In genomic region chr1:168145184-168146159, GRCh38 we compare ENCODE assay signal across 8 cellular contexts. TPM values are rescaled to one million over a fixed set of nuclear protein-coding genes. Genes with fewer than 3 reads are reported as not detected.
DNase-seq lines count a peak whose midpoint lies in the region.

No MANE protein-coding gene starts in this region.

- H3K36me3 ChIP-seq in GM23248 (ENCODE audit: low read depth) (no peaks in the 10 kb centered on the region), neuron (ENCODE audit: insufficient read depth, low read length) (no peaks in the 10 kb centered on the region)

- H3K9ac ChIP-seq in GM23248, result no peak overlapping the region

- no peak overlapping the region for H3K27ac ChIP-seq in GM23248

- no peaks in the 10 kb centered on the region for H3K9me2 ChIP-seq in GM23248 (ENCODE audit: insufficient read depth)

- no peak overlapping the region for H3K4me3 ChIP-seq in GM23248
- no peak overlapping the region for H3K4me3 ChIP-seq in neuron (ENCODE audit: low read length)

- H3K79me2 ChIP-seq in GM23248 (ENCODE audit: insufficient read depth), result no peaks in the 10 kb centered on the region

- 28 to 30% methylated on average over 12 to 15 of the region's 15 CpGs for WGBS in GM23248 (ENCODE audit: low coverage in 1 of 2, low lambda C conversion rate in 2 of 2, missing lambda C conversion rate in 2 of 2), 2 experiments

- in situ Hi-C loops in GM23248 (cut with MboI), result no loop called here

- H4K20me1 ChIP-seq in GM23248 (ENCODE audit: insufficient read depth), result no peaks in the 10 kb centered on the region

- DNase-seq in EH (ENCODE audit: low read depth) (peak; percentile 75), GM23248 (peak; percentile 75), Kasumi-1 (lab: John Stamatoyannopoulos, UW) (peak; percentile 76 to 84), RPMI7951 (ENCODE audit: low read depth) (peak; percentile 73), activated T-helper 1 cell treated with Interleukin-2 at 50 U/mL for 16 hours (ENCODE audit: low read depth) (peak; percentile 65), fibroblast of peridontal ligament (ENCODE audit: extremely low read depth) (peak; percentile 82), stromal cell of bone marrow (ENCODE audit: low read depth) (peak; percentile 63)

- H3K4me1 ChIP-seq in GM23248 (ENCODE audit: insufficient read depth), result no peaks in the 10 kb centered on the region
- H3K4me1 ChIP-seq in neuron (ENCODE audit: insufficient read depth, low read length), result no peaks in the 10 kb centered on the region

- H3K27me3 ChIP-seq in GM23248 (replicated peaks; ENCODE audit: insufficient read depth) (no peaks in the 10 kb centered on the region), neuron (ENCODE audit: insufficient read depth, low read length) (no peaks in the 10 kb centered on the region)

- H3K9me3 ChIP-seq in GM23248 (ENCODE audit: low read depth), result no peaks in the 10 kb centered on the region
- no peaks in the 10 kb centered on the region for H3K9me3 ChIP-seq in neuron (ENCODE audit: low read length)

- H3K4me2 ChIP-seq in GM23248 (ENCODE audit: unreplicated experiment), result no peak overlapping the region

- H2AFZ ChIP-seq in GM23248 (peak overlapping the region; percentile 51; the same call in 1 of the 2 replicates), neuron (ENCODE audit: low read depth, low read length) (peak overlapping the region; percentile 13)

- H3F3A ChIP-seq in GM23248 (ENCODE audit: insufficient read depth), result no peaks in the 10 kb centered on the region

RNA-seq across cellular contexts. Expression of gene GPR161, which starts 8.7 kb away (rescaled TPM):
- 9.0 and 14.2 TPM in 2 replicates for total RNA-seq in GM23248 (2014; rRNA removed; shearing (Covaris generic))
- polyA plus RNA-seq in GM23248 (2016; fragmentation: Nextera tagmentation; extraction: Ambion mirVana), result 11.0 and 11.8 TPM in 2 replicates
- total RNA-seq in RPMI7951 (2014; rRNA removed; shearing (Covaris generic)), result 5.4 and 6.3 TPM in 2 replicates

RNA-seq across cellular contexts. Expression of gene TIPRL, which starts 33.3 kb away (rescaled TPM):
- total RNA-seq in GM23248 (2014; rRNA removed; shearing (Covaris generic)), result 32.9 and 36.6 TPM in 2 replicates
- polyA plus RNA-seq in GM23248 (2016; fragmentation: Nextera tagmentation; extraction: Ambion mirVana), result 62.9 and 67.2 TPM in 2 replicates
- total RNA-seq in RPMI7951 (2014; rRNA removed; shearing (Covaris generic)), result 48.5 and 56.4 TPM in 2 replicates
